ENCODE assay signal across 27 cellular contexts in genomic region chr2:134760385-134760784, GRCh38. TPM values are rescaled to one million over a fixed set of nuclear protein-coding genes. Genes with fewer than 3 reads are reported as not detected.
"Had no signal": no experiment of that assay in that cellular context is flagged by ENCODE, and none has a peak within 500 bp of the region (broad histone marks: within the 10 kb centered on the region; RNA-seq: fewer than 3 reads in every experiment).

No MANE protein-coding gene starts in this region.

- H3K36me3 ChIP-seq: neural progenitor cell, ovary, spleen, stomach, thoracic aorta, thyroid gland, tibial nerve, upper lobe of left lung, vagina had no signal

- H3K27me3 ChIP-seq: neural progenitor cell, ovary, stomach, thyroid gland, tibial nerve, upper lobe of left lung, vagina had no signal

- H3K9me3 ChIP-seq: ovary, psoas muscle, spleen, thoracic aorta, thyroid gland, tibial nerve, upper lobe of left lung, vagina had no signal

- H3K4me2 ChIP-seq: neural progenitor cell, smooth muscle cell had no signal

- ATAC-seq: natural killer cell; psoas muscle; right cardiac atrium; sciatic nerve; stimulated activated effector memory CD8-positive, alpha-beta T cell treated with anti-CD3 and anti-CD28 coated beads, Interleukin-12 subunit alpha, Interleukin-12 subunit beta, amount 100 ng/mL, for 72 hours; stimulated activated naive B cell treated with anti-CD40 and anti-IgM and Interleukin-4, amounts not matched to agents 10 μg/mL and 1 μg/mL and 100 μg/mL, for 72 hours had no signal

- H3K27ac ChIP-seq: neural progenitor cell, ovary, parathyroid adenoma, psoas muscle, skin epidermis, spleen, stomach, thoracic aorta, thyroid gland, tibial nerve, upper lobe of left lung, vagina had no signal

- FAIRE-seq: urothelium cell line had no signal

- H3K9ac ChIP-seq: neural progenitor cell, parathyroid adenoma had no signal

- H3K4me1 ChIP-seq: neural progenitor cell, parathyroid adenoma, psoas muscle, stomach, thyroid gland, tibial nerve, upper lobe of left lung, vagina had no signal

- H3K4me3 ChIP-seq: neural progenitor cell, ovary, psoas muscle, skin epidermis, smooth muscle cell, spleen, stomach, thoracic aorta, thyroid gland, tibial nerve, upper lobe of left lung, vagina had no signal

- DNase-seq: natural killer cell; occipital lobe; ovary; posterior cingulate gyrus; psoas muscle; right cardiac atrium; spleen; stimulated activated CD4-positive, alpha-beta T cell treated with anti-CD3 and anti-CD28 coated beads, Interleukin-12 subunit alpha, Interleukin-12 subunit beta, amount 100 ng/mL, for 4 hours; stimulated activated CD4-positive, alpha-beta T cell treated with anti-CD3 and anti-CD28 coated beads, Interleukin-1b, Interleukin-23, amount 100 ng/mL, for 48 hours; stimulated activated CD4-positive, alpha-beta T cell treated with anti-CD3 and anti-CD28 coated beads, Interleukin-4, amount 100 ng/mL, for 24 hours; stimulated activated naive B cell treated with anti-CD40 and anti-IgM and Interleukin-4, amounts not matched to agents 10 μg/mL and 1 μg/mL and 100 μg/mL, for 72 hours; stimulated activated naive CD4-positive, alpha-beta T cell treated with Interleukin-2 at 50 U/mL for 16 hours; stomach; thyroid gland; trophoblast cell; upper lobe of left lung had no signal

- H2AFZ ChIP-seq: neural progenitor cell, parathyroid adenoma had no signal

- H3K79me2 ChIP-seq: parathyroid adenoma had no signal

RNA-seq across cellular contexts. Expression of gene TMEM163, which starts 41.6 kb away (rescaled TPM):
- total RNA-seq: osteoblast, smooth muscle cell, tibial nerve, vagina had no signal
